In the genomic region with DNA sequence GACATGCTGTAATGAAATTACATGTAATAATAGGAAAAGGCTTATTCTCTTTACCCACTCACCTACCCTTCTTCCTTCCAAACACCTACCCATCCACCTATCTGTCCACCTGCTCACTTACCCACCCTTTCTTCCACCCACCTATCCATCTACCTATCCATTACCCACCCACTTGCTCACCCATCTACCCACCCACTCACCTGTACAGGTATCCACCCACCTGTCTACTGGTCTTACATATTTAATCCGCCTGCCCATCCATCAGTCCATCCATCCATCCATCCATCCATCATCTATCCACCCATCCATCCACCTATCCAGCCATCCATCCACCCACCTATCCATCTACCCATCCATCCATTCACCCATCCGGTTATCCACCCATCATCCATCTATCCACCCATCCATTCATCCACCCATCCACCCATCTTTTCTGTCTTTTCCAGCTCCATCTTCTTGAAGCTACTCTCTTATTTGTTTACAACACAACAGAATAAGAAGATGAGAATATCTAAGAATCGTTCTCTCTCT, we compare ENCODE assay signal across 25 cellular contexts.
"Had no signal": no experiment of that assay in that cellular context is flagged by ENCODE, and none has a peak within 500 bp of the region (broad histone marks: within the 10 kb centered on the region; RNA-seq: fewer than 3 reads in every experiment).

No MANE protein-coding gene starts in this region.

- H3K27me3 ChIP-seq: colonic mucosa, esophagus squamous epithelium, gastrocnemius medialis, left lung had no signal

- H3K36me3 ChIP-seq: colonic mucosa, esophagus squamous epithelium, gastrocnemius medialis, heart right ventricle, left lung, lower lobe of right lung had no signal

- H3K4me3 ChIP-seq: colonic mucosa, esophagus squamous epithelium, gastrocnemius medialis, heart right ventricle, left lung, lower lobe of right lung, mucosa of descending colon had no signal

- H3K9me3 ChIP-seq: colonic mucosa, esophagus squamous epithelium, gastrocnemius medialis, heart right ventricle, left lung, lower lobe of right lung, mucosa of descending colon had no signal

- DNase-seq: colonic mucosa; cortex of kidney; effector CD8-positive, alpha-beta T cell; effector memory CD8-positive, alpha-beta T cell; endodermal cell; erythroblast; esophagus squamous epithelium; foreskin fibroblast; foreskin melanocyte; gastrocnemius medialis; glutamatergic neuron; heart right ventricle; hippocampal formation; left cardiac atrium; left lung; left ventricle myocardium superior; lower lobe of right lung; mesenchymal stem cell; mucosa of descending colon; naive B cell had no signal

- H3K27ac ChIP-seq: colonic mucosa, epithelial cell of prostate, esophagus squamous epithelium, gastrocnemius medialis, heart right ventricle, left lung, lower lobe of right lung had no signal

- ATAC-seq: effector memory CD8-positive, alpha-beta T cell; esophagus mucosa; gastrocnemius medialis; heart right ventricle; left cardiac atrium; left lung; left ventricle myocardium superior; lower lobe of right lung; mucosa of descending colon had no signal

- H3K4me1 ChIP-seq: colonic mucosa, esophagus squamous epithelium, gastrocnemius medialis, heart right ventricle, left lung, lower lobe of right lung had no signal

- FAIRE-seq: endometrium, islet of Langerhans, keratinocyte had no signal
